9 cellular contexts compared by ENCODE assay signal in the genomic region with DNA sequence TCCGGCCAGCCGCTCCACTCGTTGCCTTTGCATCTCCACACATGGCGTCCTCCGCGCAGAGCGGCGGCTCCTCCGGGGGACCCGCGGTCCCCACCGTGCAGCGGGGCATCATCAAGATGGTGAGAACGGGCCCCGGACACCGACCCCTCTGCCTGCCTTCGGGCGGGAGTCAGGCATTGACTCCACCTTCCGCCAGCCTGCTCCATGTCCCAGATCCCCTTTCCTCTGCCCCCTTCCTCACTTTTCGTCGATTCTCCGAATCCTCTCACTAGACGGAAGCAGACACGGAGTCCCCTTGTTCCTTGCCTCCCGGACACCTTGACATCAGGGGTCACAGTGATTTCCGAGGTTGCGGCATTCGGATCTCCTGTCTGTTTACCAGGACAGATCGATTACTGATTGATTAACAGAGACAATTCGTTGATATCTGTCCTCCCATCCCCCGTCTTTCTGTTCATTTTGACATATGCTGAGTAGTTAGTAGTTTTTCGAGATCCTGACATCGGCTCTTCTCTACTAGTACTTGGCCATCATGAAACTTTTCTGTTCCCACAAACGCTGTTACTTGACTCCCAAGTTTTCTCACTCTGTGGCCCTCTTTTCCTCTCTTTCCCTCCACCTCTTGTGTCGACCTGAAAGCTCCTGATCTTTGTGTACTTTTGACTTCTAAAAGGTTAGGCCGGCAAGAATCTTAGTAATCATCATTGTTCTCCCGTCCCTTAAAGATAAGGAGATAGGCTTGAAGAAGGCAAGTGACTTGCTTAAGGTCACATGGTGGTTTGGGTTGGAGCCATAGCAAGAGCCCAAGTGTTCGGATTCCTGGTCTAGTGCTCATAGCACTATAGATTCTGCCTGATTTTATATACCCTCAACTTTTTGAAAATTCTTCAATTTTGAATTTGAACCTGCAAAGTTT. TPM values are rescaled to one million over a fixed set of nuclear protein-coding genes. Genes with fewer than 3 reads are reported as not detected.
DNase-seq lines count a peak whose midpoint lies in the region; ATAC-seq and TF ChIP-seq lines count a peak whose summit lies in the region.
"Had no signal": no experiment of that assay in that cellular context is flagged by ENCODE, and none has a peak within 500 bp of the region (broad histone marks: within the 10 kb centered on the region; RNA-seq: fewer than 3 reads in every experiment).

No MANE protein-coding gene starts in this region.

- DNase-seq in IMR-90: peak; percentile 62
- DNase-seq in amniotic epithelial cell (ENCODE audit: low read depth): peak; percentile 27
- no peak for DNase-seq in kidney epithelial cell (ENCODE audit: low read depth)
- DNase-seq in KBM-7: no peak
- no peak for DNase-seq in DMS114 treated with DMSO at 0.1 percent for 48 hours (lab: John Stamatoyannopoulos, UW; ENCODE audit: unreplicated experiment)

- H4K5ac ChIP-seq in IMR-90 (ENCODE audit: low read depth, low read length): peak overlapping the region; percentile 52; the same call in 1 of the 2 replicates

- CTCF ChIA-PET in IMR-90 (lab: Yijun Ruan, JAX): no interaction called here

- dilution Hi-C loops in IMR-90 (cut with HindIII; ENCODE audit: low sequenced_read_pairs, unreplicated experiment): no loop called here

- ATAC-seq in GM19397 (IDR thresholded peaks at IDR 0.05; ENCODE audit: unreplicated experiment) (peak; percentile 25), IMR-90 (ENCODE audit: low read depth) (peak; percentile 16)

- peak overlapping the region; percentile 65 for H2BK5ac ChIP-seq in IMR-90 (ENCODE audit: low read depth, low read length, poor library complexity, severe bottlenecking)

- peaks cover 29% of the 10 kb centered on the region for H3K36me3 ChIP-seq in BLaER1
- peaks cover 4% of the 10 kb centered on the region; the same call in 1 of the 2 replicates for H3K36me3 ChIP-seq in IMR-90 (ENCODE audit: control insufficient read depth, insufficient read depth, low read length)
- no peaks in the 10 kb centered on the region for H3K36me3 ChIP-seq in kidney epithelial cell (ENCODE audit: control insufficient read depth, insufficient read depth, low read length)
- H3K36me3 ChIP-seq in thymus (ENCODE audit: control insufficient read depth, insufficient read depth): no peaks in the 10 kb centered on the region

- no peak overlapping the region for H2BK20ac ChIP-seq in IMR-90 (ENCODE audit: low read depth, low read length)

- peak overlapping the region; percentile 93 for H3K56ac ChIP-seq in IMR-90 (ENCODE audit: extremely low read depth, insufficient read depth, low read length)

- BruUV-seq in IMR-90 (replicated peaks; lab: Mats Ljungman, UMichigan): TSS peak; percentile 60

- POLR2A ChIA-PET in IMR-90 (lab: Charles Lee; ENCODE audit: unreplicated experiment): no interaction called here

- H3K4ac ChIP-seq in IMR-90 (ENCODE audit: low read depth, low read length): peak overlapping the region; percentile 97

- H4K91ac ChIP-seq in IMR-90 (ENCODE audit: insufficient read depth, low read depth, low read length): peak overlapping the region; percentile 87

- peak overlapping the region; percentile 86 for H3K4me3 ChIP-seq in BLaER1
- H3K4me3 ChIP-seq in IMR-90 (ENCODE audit: insufficient read depth, low read depth, low read length): peak overlapping the region; percentile 91
- H3K4me3 ChIP-seq in kidney epithelial cell (ENCODE audit: low read depth, low read length): peak overlapping the region; percentile 64
- H3K4me3 ChIP-seq in thymus (ENCODE audit: low read length): peak overlapping the region; percentile 56

- H3K79me1 ChIP-seq in IMR-90 (ENCODE audit: low read depth in 1 of 2, low read length in 2 of 2): peaks cover 13 to 60% of the 10 kb centered on the region in 2 experiments; a peak in 3 of 4 replicates

- H3K27ac ChIP-seq in BLaER1 (peak overlapping the region; percentile 88), IMR-90 (ENCODE audit: insufficient read depth, low read length) (peak overlapping the region; percentile 91), thymus (ENCODE audit: low read depth) (peak overlapping the region; percentile 84)

- TF ChIP-seq CTCF in IMR-90 (conservative IDR thresholded peaks at IDR 0.05; ENCODE audit: low read depth, low read length) (no peak), kidney epithelial cell (IDR thresholded peaks at IDR 0.05; ENCODE audit: insufficient read depth, low read length, poor library complexity, severe bottlenecking) (no peak)

- peak overlapping the region; percentile 98 for H2AK5ac ChIP-seq in IMR-90 (ENCODE audit: low read depth, low read length)

- peak overlapping the region; percentile 97 for H2AFZ ChIP-seq in IMR-90 (replicated peaks; ENCODE audit: low read length, poor library complexity)

- H3K9ac ChIP-seq in BLaER1 (peak overlapping the region; percentile 90), IMR-90 (ENCODE audit: low read depth, low read length) (peak overlapping the region; percentile 92)

- H3K14ac ChIP-seq in IMR-90 (replicated peaks; ENCODE audit: low read depth, low read length): peak overlapping the region; percentile 85

- H3K9me3 ChIP-seq in BLaER1 (no peaks in the 10 kb centered on the region), IMR-90 (ENCODE audit: control insufficient read depth, insufficient read depth, low read length) (no peaks in the 10 kb centered on the region), thymus (ENCODE audit: control insufficient read depth) (no peaks in the 10 kb centered on the region)

- intact Hi-C loops in IMR-90 (cut with micrococcal nuclease): loop anchor here (1.0 to 2.0 kb wide), 2 partner anchors 10 to 68 kb away; a partner anchor contains a TSS

- H2BK15ac ChIP-seq in IMR-90 (ENCODE audit: low read depth, low read length): no peak overlapping the region

- peaks cover 55% of the 10 kb centered on the region for H4K20me1 ChIP-seq in BLaER1
- H4K20me1 ChIP-seq in IMR-90 (ENCODE audit: insufficient read depth, low read length): peaks cover 54% of the 10 kb centered on the region

- in situ Hi-C loops in IMR-90 (cut with MboI; ENCODE audit: low sequenced_read_pairs): no loop called here
- in situ Hi-C loops in KBM-7 (cut with MboI; ENCODE audit: low pct_unique_long_range_greater_than_20kb, low sequenced_read_pairs): no loop called here

- 0 out of 2 replicates have a peak overlapping the region, but pooled peaks have one; percentile 60 for H2BK120ac ChIP-seq in IMR-90 (ENCODE audit: low read depth, low read length)

- 0% methylated on average over 7 of the region's 38 CpGs; no CpG with 5 or more reads in 1 of the 2 experiments for WGBS in IMR-90 (ENCODE audit: extremely low coverage in 2 of 2, insufficient read length in 1 of 2), 2 experiments
- WGBS in thymus: 4% methylated on average over 38 of the region's 38 CpGs

- H3K27me3 ChIP-seq in BLaER1 (no peaks in the 10 kb centered on the region), IMR-90 (ENCODE audit: control insufficient read depth, insufficient read depth, low read length) (no peaks in the 10 kb centered on the region), kidney epithelial cell (ENCODE audit: control insufficient read depth, insufficient read depth, low read length) (no peaks in the 10 kb centered on the region), thymus (ENCODE audit: control insufficient read depth, insufficient read depth) (no peaks in the 10 kb centered on the region)

- peak overlapping the region; percentile 92 for H3K4me2 ChIP-seq in BLaER1
- peak overlapping the region; percentile 95 for H3K4me2 ChIP-seq in IMR-90 (ENCODE audit: low read depth, low read length)

- no peak overlapping the region; the same call in none of the 2 replicates for H3K18ac ChIP-seq in IMR-90 (ENCODE audit: low read depth, low read length)

- no peak; the same call in 1 of the 2 replicates for TF ChIP-seq POLR2A in IMR-90 (IDR thresholded peaks at IDR 0.05; ENCODE audit: low read depth, low read length)

- peak overlapping the region; percentile 97 for H3K23ac ChIP-seq in IMR-90 (ENCODE audit: low read depth, low read length)

- H2AK9ac ChIP-seq in IMR-90 (replicated peaks; ENCODE audit: low read depth, low read length, poor library complexity): peak overlapping the region; percentile 98

- H4K8ac ChIP-seq in IMR-90 (ENCODE audit: low read depth in 2 of 2, low read length in 2 of 2): peak overlapping the region; percentile 45 to 90; a peak in 3 of 4 replicates

- TF ChIP-seq RAD21 in IMR-90 (IDR thresholded peaks at IDR 0.05; ENCODE audit: low read length): no peak

- peaks cover 21% of the 10 kb centered on the region; the same call in 1 of the 2 replicates for H3K9me1 ChIP-seq in IMR-90 (ENCODE audit: insufficient read depth, low read length)

- H3K4me1 ChIP-seq in BLaER1 (peaks cover 41% of the 10 kb centered on the region), IMR-90 (ENCODE audit: control insufficient read depth, insufficient read depth, low read length) (peaks cover 8% of the 10 kb centered on the region), thymus (ENCODE audit: control insufficient read depth, insufficient read depth, low read length) (peaks cover 21% of the 10 kb centered on the region)

TF ChIP-seq in IMR-90, 13 proteins besides CTCF, POLR2A, EP300 and RAD21 (continues in another document):
- TF ChIP-seq, protein P1, sequence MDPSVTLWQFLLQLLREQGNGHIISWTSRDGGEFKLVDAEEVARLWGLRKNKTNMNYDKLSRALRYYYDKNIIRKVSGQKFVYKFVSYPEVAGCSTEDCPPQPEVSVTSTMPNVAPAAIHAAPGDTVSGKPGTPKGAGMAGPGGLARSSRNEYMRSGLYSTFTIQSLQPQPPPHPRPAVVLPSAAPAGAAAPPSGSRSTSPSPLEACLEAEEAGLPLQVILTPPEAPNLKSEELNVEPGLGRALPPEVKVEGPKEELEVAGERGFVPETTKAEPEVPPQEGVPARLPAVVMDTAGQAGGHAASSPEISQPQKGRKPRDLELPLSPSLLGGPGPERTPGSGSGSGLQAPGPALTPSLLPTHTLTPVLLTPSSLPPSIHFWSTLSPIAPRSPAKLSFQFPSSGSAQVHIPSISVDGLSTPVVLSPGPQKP (IDR thresholded peaks at IDR 0.05; ENCODE audit: borderline replicate concordance, low read depth, low read length): no peak

RNA-seq across cellular contexts. Expression of a gene that starts 0.6 kb away (rescaled TPM):
- total RNA-seq in IMR-90 (2012; rRNA removed): 246 and 294 TPM in 2 replicates
- 154 TPM in 2 replicates for polyA plus RNA-seq in IMR-90 (2012; rRNA removed)
- 162 and 171 TPM in 2 replicates for polyA plus RNA-seq in IMR-90 (2012; cell fraction: cytosol; rRNA removed)
- 107 and 113 TPM in 2 replicates for polyA plus RNA-seq in IMR-90 (2012; cell fraction: nucleus; rRNA removed; ENCODE audit: low replicate concordance)
- total RNA-seq in kidney epithelial cell: 234 and 257 TPM in 2 replicates
- 55.1 TPM for polyA plus RNA-seq in thymus

RNA-seq across cellular contexts. Expression of a gene that starts 34.6 kb away (rescaled TPM):
- total RNA-seq in IMR-90 (2012; rRNA removed) (not detected in 2 replicates), kidney epithelial cell (not detected in 2 replicates)
- polyA plus RNA-seq in IMR-90 (2012; rRNA removed) (not detected in 2 replicates), thymus (0.11 TPM)
- polyA plus RNA-seq in IMR-90 (2012; cell fraction: cytosol; rRNA removed): not detected in 2 replicates
- not detected in 2 replicates for polyA plus RNA-seq in IMR-90 (2012; cell fraction: nucleus; rRNA removed; ENCODE audit: low replicate concordance)
- total RNA-seq: NCI-H460 had no signal

RNA-seq across cellular contexts. Expression of a gene that starts 59.1 kb away (rescaled TPM):
- total RNA-seq in IMR-90 (2012; rRNA removed) (0.18 and 0.83 TPM in 2 replicates), kidney epithelial cell (4.1 and 5.5 TPM in 2 replicates)
- polyA plus RNA-seq in IMR-90 (2012; rRNA removed) (0.86 and 1.5 TPM in 2 replicates), thymus (0.96 TPM)
- polyA plus RNA-seq in IMR-90 (2012; cell fraction: cytosol; rRNA removed): 0.09 and 0.32 TPM in 2 replicates
- 0.49 and 2.1 TPM in 2 replicates for polyA plus RNA-seq in IMR-90 (2012; cell fraction: nucleus; rRNA removed; ENCODE audit: low replicate concordance)

Comparison
In these comparisons a context has a peak if more than half of its experiments do, and no peak if none do; other contexts are left out.
1. DNase-seq: peak in IMR-90 (single experiment) and amniotic epithelial cell (single experiment); none in kidney epithelial cell (single experiment), KBM-7 (single experiment) and DMS114 treated with DMSO at 0.1 percent for 48 hours (single experiment).
2. Peak in every context shown above with its lines, with median percentiles within 50 percentile points of each other: H3K27ac ChIP-seq and H3K4me3 ChIP-seq.